ENCODE assay signal across 1 cellular context in the genomic region with DNA sequence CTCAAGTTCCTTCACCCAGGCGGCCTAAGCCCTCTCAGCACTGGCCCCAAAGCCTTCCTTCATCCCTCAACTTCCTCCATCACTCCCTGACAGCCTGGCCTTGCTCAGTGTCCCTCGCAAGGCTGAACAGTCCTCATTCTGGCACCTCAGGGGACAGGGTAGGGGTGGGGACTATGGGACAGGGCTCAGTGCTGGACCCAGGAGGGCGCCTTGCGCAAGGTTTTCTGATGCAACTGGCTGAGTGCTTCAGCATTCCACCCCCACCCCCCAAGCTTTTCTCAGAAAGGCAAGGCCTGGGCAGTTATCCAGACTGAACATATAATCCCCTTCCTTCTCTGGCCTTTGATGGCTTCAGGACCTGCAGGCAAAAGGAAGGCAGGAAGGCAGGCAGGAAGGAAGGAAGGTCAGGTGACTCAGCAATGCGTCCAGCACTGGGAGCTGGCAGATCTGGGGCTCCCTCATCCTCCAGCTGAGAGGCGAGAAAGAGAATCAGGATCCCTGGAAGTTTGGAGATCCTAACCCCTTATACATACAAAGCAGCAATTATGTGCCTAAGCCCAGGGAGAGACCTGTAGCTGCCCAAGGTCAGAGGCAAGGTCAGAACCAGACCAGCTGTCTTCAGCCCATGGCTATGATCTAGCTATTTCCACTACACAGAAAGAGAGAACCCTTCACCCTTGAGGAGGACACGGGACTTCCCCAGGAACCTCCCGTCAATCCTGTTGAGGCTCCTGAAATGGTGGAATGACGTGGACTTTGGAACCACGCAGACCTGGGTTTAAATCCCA.
A peak's percentile ranks its signal among the peaks of the same experiment; 100 is the strongest.
TF ChIP-seq lines count a peak whose summit lies in the region.

No MANE protein-coding gene starts in this region.

TF ChIP-seq in HepG2, 621 proteins besides CTCF, POLR2A, EP300 and RAD21 (continued from another document and continues in another):
- no peak for TF ChIP-seq SMARCE1 (IDR thresholded peaks at IDR 0.05; ENCODE audit: borderline replicate concordance)
- TF ChIP-seq, protein P1, sequence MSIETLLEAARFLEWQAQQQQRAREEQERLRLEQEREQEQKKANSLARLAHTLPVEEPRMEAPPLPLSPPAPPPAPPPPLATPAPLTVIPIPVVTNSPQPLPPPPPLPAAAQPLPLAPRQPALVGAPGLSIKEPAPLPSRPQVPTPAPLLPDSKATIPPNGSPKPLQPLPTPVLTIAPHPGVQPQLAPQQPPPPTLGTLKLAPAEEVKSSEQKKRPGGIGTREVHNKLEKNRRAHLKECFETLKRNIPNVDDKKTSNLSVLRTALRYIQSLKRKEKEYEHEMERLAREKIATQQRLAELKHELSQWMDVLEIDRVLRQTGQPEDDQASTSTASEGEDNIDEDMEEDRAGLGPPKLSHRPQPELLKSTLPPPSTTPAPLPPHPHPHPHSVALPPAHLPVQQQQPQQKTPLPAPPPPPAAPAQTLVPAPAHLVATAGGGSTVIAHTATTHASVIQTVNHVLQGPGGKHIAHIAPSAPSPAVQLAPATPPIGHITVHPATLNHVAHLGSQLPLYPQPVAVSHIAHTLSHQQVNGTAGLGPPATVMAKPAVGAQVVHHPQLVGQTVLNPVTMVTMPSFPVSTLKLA (IDR thresholded peaks at IDR 0.05), result no peak
- TF ChIP-seq SMAD9 (CRISPR knock-in tag; IDR thresholded peaks at IDR 0.05), result no peak
- no peak for TF ChIP-seq HNRNPH1 (optimal IDR thresholded peaks at IDR 0.05; ENCODE audit: low read depth, low read length)
- no peak for TF ChIP-seq WIZ (CRISPR knock-in tag; IDR thresholded peaks at IDR 0.05)
- no peak for TF ChIP-seq KLF12 (CRISPR knock-in tag; IDR thresholded peaks at IDR 0.05; ENCODE audit: borderline replicate concordance)
- no peak for TF ChIP-seq HNRNPL (IDR thresholded peaks at IDR 0.05; ENCODE audit: low read depth, low read length)
- peak; percentile 95 for TF ChIP-seq ZNF138 (CRISPR knock-in tag; IDR thresholded peaks at IDR 0.05; ENCODE audit: low read depth)
- peak; percentile 84; the same call in 1 of the 2 replicates for TF ChIP-seq PAX8 (CRISPR knock-in tag; IDR thresholded peaks at IDR 0.05; ENCODE audit: borderline replicate concordance)
- TF ChIP-seq NFYC (CRISPR knock-in tag; IDR thresholded peaks at IDR 0.05), result no peak
- peak; percentile 63; the same call in 1 of the 2 replicates for TF ChIP-seq ONECUT2 (CRISPR knock-in tag; IDR thresholded peaks at IDR 0.05)
- TF ChIP-seq GABPB1 (CRISPR knock-in tag; IDR thresholded peaks at IDR 0.05), result peak; percentile 83
- 0 out of 2 replicates have a peak, but pooled peaks have one; percentile 17 for TF ChIP-seq TEAD2 (CRISPR knock-in tag; IDR thresholded peaks at IDR 0.05)
- TF ChIP-seq, protein P2, sequence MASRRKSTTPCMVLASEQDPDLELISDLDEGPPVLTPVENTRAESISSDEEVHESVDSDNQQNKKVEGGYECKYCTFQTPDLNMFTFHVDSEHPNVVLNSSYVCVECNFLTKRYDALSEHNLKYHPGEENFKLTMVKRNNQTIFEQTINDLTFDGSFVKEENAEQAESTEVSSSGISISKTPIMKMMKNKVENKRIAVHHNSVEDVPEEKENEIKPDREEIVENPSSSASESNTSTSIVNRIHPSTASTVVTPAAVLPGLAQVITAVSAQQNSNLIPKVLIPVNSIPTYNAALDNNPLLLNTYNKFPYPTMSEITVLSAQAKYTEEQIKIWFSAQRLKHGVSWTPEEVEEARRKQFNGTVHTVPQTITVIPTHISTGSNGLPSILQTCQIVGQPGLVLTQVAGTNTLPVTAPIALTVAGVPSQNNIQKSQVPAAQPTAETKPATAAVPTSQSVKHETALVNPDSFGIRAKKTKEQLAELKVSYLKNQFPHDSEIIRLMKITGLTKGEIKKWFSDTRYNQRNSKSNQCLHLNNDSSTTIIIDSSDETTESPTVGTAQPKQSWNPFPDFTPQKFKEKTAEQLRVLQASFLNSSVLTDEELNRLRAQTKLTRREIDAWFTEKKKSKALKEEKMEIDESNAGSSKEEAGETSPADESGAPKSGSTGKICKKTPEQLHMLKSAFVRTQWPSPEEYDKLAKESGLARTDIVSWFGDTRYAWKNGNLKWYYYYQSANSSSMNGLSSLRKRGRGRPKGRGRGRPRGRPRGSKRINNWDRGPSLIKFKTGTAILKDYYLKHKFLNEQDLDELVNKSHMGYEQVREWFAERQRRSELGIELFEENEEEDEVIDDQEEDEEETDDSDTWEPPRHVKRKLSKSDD (CRISPR knock-in tag; IDR thresholded peaks at IDR 0.05; ENCODE audit: low read depth), result peak; percentile 93
- no peak for TF ChIP-seq CENPX (CRISPR knock-in tag; IDR thresholded peaks at IDR 0.05)
- TF ChIP-seq, protein P3, sequence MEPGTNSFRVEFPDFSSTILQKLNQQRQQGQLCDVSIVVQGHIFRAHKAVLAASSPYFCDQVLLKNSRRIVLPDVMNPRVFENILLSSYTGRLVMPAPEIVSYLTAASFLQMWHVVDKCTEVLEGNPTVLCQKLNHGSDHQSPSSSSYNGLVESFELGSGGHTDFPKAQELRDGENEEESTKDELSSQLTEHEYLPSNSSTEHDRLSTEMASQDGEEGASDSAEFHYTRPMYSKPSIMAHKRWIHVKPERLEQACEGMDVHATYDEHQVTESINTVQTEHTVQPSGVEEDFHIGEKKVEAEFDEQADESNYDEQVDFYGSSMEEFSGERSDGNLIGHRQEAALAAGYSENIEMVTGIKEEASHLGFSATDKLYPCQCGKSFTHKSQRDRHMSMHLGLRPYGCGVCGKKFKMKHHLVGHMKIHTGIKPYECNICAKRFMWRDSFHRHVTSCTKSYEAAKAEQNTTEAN (CRISPR knock-in tag; conservative IDR thresholded peaks at IDR 0.05), result peak; percentile 88
- no peak for TF ChIP-seq HDAC6 (IDR thresholded peaks at IDR 0.05; ENCODE audit: low read depth, low read length)
- TF ChIP-seq, protein P4, sequence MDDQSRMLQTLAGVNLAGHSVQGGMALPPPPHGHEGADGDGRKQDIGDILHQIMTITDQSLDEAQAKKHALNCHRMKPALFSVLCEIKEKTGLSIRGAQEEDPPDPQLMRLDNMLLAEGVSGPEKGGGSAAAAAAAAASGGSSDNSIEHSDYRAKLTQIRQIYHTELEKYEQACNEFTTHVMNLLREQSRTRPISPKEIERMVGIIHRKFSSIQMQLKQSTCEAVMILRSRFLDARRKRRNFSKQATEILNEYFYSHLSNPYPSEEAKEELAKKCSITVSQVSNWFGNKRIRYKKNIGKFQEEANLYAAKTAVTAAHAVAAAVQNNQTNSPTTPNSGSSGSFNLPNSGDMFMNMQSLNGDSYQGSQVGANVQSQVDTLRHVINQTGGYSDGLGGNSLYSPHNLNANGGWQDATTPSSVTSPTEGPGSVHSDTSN (CRISPR knock-in tag; IDR thresholded peaks at IDR 0.05; ENCODE audit: borderline replicate concordance), result no peak
- no peak; the same call in 1 of the 2 replicates for TF ChIP-seq ZNF777 (CRISPR knock-in tag; IDR thresholded peaks at IDR 0.05)
- TF ChIP-seq NFE2L2 (IDR thresholded peaks at IDR 0.05; ENCODE audit: low read length), result peak; percentile 86; the same call in 1 of the 2 replicates
- TF ChIP-seq ZNF83 (CRISPR knock-in tag; IDR thresholded peaks at IDR 0.05; ENCODE audit: borderline replicate concordance), result 0 out of 2 replicates have a peak, but pooled peaks have one; percentile 9
- TF ChIP-seq, protein P5, sequence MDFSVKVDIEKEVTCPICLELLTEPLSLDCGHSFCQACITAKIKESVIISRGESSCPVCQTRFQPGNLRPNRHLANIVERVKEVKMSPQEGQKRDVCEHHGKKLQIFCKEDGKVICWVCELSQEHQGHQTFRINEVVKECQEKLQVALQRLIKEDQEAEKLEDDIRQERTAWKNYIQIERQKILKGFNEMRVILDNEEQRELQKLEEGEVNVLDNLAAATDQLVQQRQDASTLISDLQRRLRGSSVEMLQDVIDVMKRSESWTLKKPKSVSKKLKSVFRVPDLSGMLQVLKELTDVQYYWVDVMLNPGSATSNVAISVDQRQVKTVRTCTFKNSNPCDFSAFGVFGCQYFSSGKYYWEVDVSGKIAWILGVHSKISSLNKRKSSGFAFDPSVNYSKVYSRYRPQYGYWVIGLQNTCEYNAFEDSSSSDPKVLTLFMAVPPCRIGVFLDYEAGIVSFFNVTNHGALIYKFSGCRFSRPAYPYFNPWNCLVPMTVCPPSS (IDR thresholded peaks at IDR 0.05), result no peak
- TF ChIP-seq, protein P6, sequence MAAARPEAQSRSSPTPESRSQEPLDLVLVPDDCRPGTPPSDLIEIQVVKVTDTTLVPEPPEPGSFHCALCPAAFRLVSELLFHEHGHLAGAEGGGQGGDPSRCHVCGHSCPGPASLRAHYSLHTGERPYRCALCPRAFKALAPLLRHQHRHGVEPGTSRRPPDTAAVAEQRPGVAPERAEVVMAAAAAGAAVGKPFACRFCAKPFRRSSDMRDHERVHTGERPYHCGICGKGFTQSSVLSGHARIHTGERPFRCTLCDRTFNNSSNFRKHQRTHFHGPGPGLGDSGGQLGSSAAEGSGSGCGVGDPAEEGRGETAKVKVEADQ (CRISPR knock-in tag; IDR thresholded peaks at IDR 0.05; ENCODE audit: borderline replicate concordance), result peak; percentile 91
- TF ChIP-seq ZNF326 (CRISPR knock-in tag; IDR thresholded peaks at IDR 0.05; ENCODE audit: borderline replicate concordance), result no peak
- TF ChIP-seq ZNF569 (CRISPR knock-in tag; IDR thresholded peaks at IDR 0.05; ENCODE audit: borderline replicate concordance), result peak; percentile 86; the same call in 1 of the 2 replicates
- no peak for TF ChIP-seq KLF9 (CRISPR knock-in tag; IDR thresholded peaks at IDR 0.05; ENCODE audit: low read depth)
- TF ChIP-seq ASH2L (IDR thresholded peaks at IDR 0.05; ENCODE audit: insufficient read length, low read depth, low read length), result peak; percentile 94
- TF ChIP-seq, protein P7, sequence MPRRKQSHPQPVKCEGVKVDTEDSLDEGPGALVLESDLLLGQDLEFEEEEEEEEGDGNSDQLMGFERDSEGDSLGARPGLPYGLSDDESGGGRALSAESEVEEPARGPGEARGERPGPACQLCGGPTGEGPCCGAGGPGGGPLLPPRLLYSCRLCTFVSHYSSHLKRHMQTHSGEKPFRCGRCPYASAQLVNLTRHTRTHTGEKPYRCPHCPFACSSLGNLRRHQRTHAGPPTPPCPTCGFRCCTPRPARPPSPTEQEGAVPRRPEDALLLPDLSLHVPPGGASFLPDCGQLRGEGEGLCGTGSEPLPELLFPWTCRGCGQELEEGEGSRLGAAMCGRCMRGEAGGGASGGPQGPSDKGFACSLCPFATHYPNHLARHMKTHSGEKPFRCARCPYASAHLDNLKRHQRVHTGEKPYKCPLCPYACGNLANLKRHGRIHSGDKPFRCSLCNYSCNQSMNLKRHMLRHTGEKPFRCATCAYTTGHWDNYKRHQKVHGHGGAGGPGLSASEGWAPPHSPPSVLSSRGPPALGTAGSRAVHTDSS (CRISPR knock-in tag; conservative IDR thresholded peaks at IDR 0.05), result no peak
- TF ChIP-seq, protein P8, sequence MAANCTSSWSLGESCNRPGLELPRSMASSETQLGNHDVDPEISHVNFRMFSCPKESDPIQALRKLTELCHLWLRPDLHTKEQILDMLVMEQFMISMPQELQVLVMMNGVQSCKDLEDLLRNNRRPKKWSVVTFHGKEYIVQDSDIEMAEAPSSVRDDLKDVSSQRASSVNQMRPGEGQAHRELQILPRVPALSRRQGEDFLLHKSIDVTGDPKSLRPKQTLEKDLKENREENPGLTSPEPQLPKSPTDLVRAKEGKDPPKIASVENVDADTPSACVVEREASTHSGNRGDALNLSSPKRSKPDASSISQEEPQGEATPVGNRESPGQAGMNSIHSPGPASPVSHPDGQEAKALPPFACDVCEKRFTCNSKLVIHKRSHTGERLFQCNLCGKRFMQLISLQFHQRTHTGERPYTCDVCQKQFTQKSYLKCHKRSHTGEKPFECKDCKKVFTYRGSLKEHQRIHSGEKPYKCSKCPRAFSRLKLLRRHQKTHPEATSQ (CRISPR knock-in tag; IDR thresholded peaks at IDR 0.05; ENCODE audit: borderline replicate concordance), result peak; percentile 98
- no peak; the same call in 1 of the 2 replicates for TF ChIP-seq ATRX (CRISPR knock-in tag; IDR thresholded peaks at IDR 0.05; ENCODE audit: borderline replicate concordance)
- TF ChIP-seq TCF7 (IDR thresholded peaks at IDR 0.05; ENCODE audit: low read depth), result peak; percentile 78
- TF ChIP-seq, protein P9, sequence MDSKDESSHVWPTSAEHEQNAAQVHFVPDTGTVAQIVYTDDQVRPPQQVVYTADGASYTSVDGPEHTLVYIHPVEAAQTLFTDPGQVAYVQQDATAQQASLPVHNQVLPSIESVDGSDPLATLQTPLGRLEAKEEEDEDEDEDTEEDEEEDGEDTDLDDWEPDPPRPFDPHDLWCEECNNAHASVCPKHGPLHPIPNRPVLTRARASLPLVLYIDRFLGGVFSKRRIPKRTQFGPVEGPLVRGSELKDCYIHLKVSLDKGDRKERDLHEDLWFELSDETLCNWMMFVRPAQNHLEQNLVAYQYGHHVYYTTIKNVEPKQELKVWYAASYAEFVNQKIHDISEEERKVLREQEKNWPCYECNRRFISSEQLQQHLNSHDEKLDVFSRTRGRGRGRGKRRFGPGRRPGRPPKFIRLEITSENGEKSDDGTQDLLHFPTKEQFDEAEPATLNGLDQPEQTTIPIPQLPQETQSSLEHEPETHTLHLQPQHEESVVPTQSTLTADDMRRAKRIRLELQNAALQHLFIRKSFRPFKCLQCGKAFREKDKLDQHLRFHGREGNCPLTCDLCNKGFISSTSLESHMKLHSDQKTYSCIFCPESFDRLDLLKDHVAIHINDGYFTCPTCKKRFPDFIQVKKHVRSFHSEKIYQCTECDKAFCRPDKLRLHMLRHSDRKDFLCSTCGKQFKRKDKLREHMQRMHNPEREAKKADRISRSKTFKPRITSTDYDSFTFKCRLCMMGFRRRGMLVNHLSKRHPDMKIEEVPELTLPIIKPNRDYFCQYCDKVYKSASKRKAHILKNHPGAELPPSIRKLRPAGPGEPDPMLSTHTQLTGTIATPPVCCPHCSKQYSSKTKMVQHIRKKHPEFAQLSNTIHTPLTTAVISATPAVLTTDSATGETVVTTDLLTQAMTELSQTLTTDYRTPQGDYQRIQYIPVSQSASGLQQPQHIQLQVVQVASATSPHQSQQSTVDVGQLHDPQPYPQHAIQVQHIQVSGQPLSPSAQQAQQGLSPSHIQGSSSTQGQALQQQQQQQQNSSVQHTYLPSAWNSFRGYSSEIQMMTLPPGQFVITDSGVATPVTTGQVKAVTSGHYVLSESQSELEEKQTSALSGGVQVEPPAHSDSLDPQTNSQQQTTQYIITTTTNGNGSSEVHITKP (CRISPR knock-in tag; IDR thresholded peaks at IDR 0.05; ENCODE audit: low read depth), result peak; percentile 89; the same call in 1 of the 2 replicates
- TF ChIP-seq EED (CRISPR knock-in tag; IDR thresholded peaks at IDR 0.05), result peak; percentile 54; the same call in 1 of the 2 replicates
- peak; percentile 64 for TF ChIP-seq ZNF263 (CRISPR knock-in tag; IDR thresholded peaks at IDR 0.05)
- peak; percentile 97 for TF ChIP-seq U2AF1 (optimal IDR thresholded peaks at IDR 0.05; ENCODE audit: low read depth, low read length)
- no peak; the same call in 1 of the 2 replicates for TF ChIP-seq ZNF510 (CRISPR knock-in tag; IDR thresholded peaks at IDR 0.05; ENCODE audit: low read depth)
- TF ChIP-seq FLYWCH1 (CRISPR knock-in tag; IDR thresholded peaks at IDR 0.05), result no peak
- TF ChIP-seq HOXA3 (CRISPR knock-in tag; IDR thresholded peaks at IDR 0.05), result peak; percentile 94
